11 cellular contexts compared by ENCODE assay signal in genomic region chr4:98728433-98728832, GRCh38.
A peak's percentile ranks its signal among the peaks of the same experiment; 100 is the strongest.
DNase-seq lines count a peak whose midpoint lies in the region; ATAC-seq and TF ChIP-seq lines count a peak whose summit lies in the region.
"Had no signal": no experiment of that assay in that cellular context is flagged by ENCODE, and none has a peak within 500 bp of the region (broad histone marks: within the 10 kb centered on the region; RNA-seq: fewer than 3 reads in every experiment).

No MANE protein-coding gene starts in this region.

- no peaks in the 10 kb centered on the region for H4K20me1 ChIP-seq in fibroblast of lung (ENCODE audit: control insufficient read depth, extremely low read depth, insufficient read depth, low read length)

- H3K4me3 ChIP-seq in fibroblast of lung (replicated peaks in 1 of 4; ENCODE audit: control extremely low read depth in 1 of 4, insufficient read depth in 1 of 4, low read depth in 3 of 4, low read length in 4 of 4): no peak overlapping the region
- no peak overlapping the region for H3K4me3 ChIP-seq in effector memory CD4-positive, alpha-beta T cell (ENCODE audit: insufficient read depth, low read depth, low read length, poor library complexity, severe bottlenecking)
- H3K4me3 ChIP-seq: SJSA1 had no signal

- H3K4me1 Mint-ChIP-seq in activated naive CD4-positive, alpha-beta T cell treated with anti-CD3 and anti-CD28 coated beads, Interleukin-2, amount 50 U/mL, for 24 hours: peaks cover 6% of the 10 kb centered on the region
- H3K4me1 Mint-ChIP-seq in stimulated activated memory B cell treated with anti-CD40 and anti-IgM and Interleukin-4, amounts not matched to agents 10 μg/mL and 1 μg/mL and 100 μg/mL, for 72 hours: no peaks in the 10 kb centered on the region

- H3K9me3 ChIP-seq in fibroblast of lung (ENCODE audit: control insufficient read depth, insufficient read depth, low read depth, low read length): no peaks in the 10 kb centered on the region
- no peaks in the 10 kb centered on the region for H3K9me3 ChIP-seq in effector memory CD4-positive, alpha-beta T cell (ENCODE audit: control insufficient read depth, low read length)
- H3K9me3 ChIP-seq: SJSA1 had no signal

- H3K4me3 Mint-ChIP-seq in activated naive CD4-positive, alpha-beta T cell treated with anti-CD3 and anti-CD28 coated beads, Interleukin-2, amount 50 U/mL, for 24 hours: no peak overlapping the region
- H3K4me3 Mint-ChIP-seq in stimulated activated memory B cell treated with anti-CD40 and anti-IgM and Interleukin-4, amounts not matched to agents 10 μg/mL and 1 μg/mL and 100 μg/mL, for 72 hours: no peak overlapping the region
- H3K4me3 Mint-ChIP-seq: CD8-positive, alpha-beta memory T cell had no signal

- H3K27me3 Mint-ChIP-seq in activated naive CD4-positive, alpha-beta T cell treated with anti-CD3 and anti-CD28 coated beads, Interleukin-2, amount 50 U/mL, for 24 hours: no peaks in the 10 kb centered on the region
- H3K27me3 Mint-ChIP-seq in stimulated activated memory B cell treated with anti-CD40 and anti-IgM and Interleukin-4, amounts not matched to agents 10 μg/mL and 1 μg/mL and 100 μg/mL, for 72 hours: no peaks in the 10 kb centered on the region

- H3K36me3 ChIP-seq in fibroblast of lung (ENCODE audit: control insufficient read depth, insufficient read depth, low read length): no peaks in the 10 kb centered on the region
- no peaks in the 10 kb centered on the region for H3K36me3 ChIP-seq in effector memory CD4-positive, alpha-beta T cell (ENCODE audit: control insufficient read depth, insufficient read depth, low read length)
- H3K36me3 ChIP-seq: SJSA1 had no signal

- peaks cover 5% of the 10 kb centered on the region for H3K9me3 Mint-ChIP-seq in activated naive CD4-positive, alpha-beta T cell treated with anti-CD3 and anti-CD28 coated beads, Interleukin-2, amount 50 U/mL, for 24 hours
- peaks cover 13% of the 10 kb centered on the region for H3K9me3 Mint-ChIP-seq in stimulated activated memory B cell treated with anti-CD40 and anti-IgM and Interleukin-4, amounts not matched to agents 10 μg/mL and 1 μg/mL and 100 μg/mL, for 72 hours

- H3K36me3 Mint-ChIP-seq in activated naive CD4-positive, alpha-beta T cell treated with anti-CD3 and anti-CD28 coated beads, Interleukin-2, amount 50 U/mL, for 24 hours: peaks cover 4% of the 10 kb centered on the region
- peaks cover 11% of the 10 kb centered on the region for H3K36me3 Mint-ChIP-seq in stimulated activated memory B cell treated with anti-CD40 and anti-IgM and Interleukin-4, amounts not matched to agents 10 μg/mL and 1 μg/mL and 100 μg/mL, for 72 hours

- H3K9ac ChIP-seq in fibroblast of lung (ENCODE audit: insufficient read depth, low read length): no peak overlapping the region

- no peak overlapping the region for H3K27ac ChIP-seq in fibroblast of lung (ENCODE audit: insufficient read depth, low read length)
- no peak overlapping the region for H3K27ac ChIP-seq in effector memory CD4-positive, alpha-beta T cell (ENCODE audit: insufficient read depth, low read length, poor library complexity, severe bottlenecking)
- H3K27ac ChIP-seq: SJSA1 had no signal

- H3K4me1 ChIP-seq in fibroblast of lung (ENCODE audit: control insufficient read depth, extremely low read depth, insufficient read depth, low read length): no peaks in the 10 kb centered on the region
- H3K4me1 ChIP-seq in effector memory CD4-positive, alpha-beta T cell (ENCODE audit: control insufficient read depth, insufficient read depth, low read length, poor library complexity, severe bottlenecking): no peaks in the 10 kb centered on the region

- no peak for TF ChIP-seq CTCF in fibroblast of lung (conservative IDR thresholded peaks at IDR 0.05 in 1 of 2, IDR thresholded peaks at IDR 0.05 in 1 of 2; ENCODE audit: low read depth in 1 of 2, low read length in 2 of 2)

- H3K79me2 ChIP-seq in fibroblast of lung (ENCODE audit: control insufficient read depth, insufficient read depth, low read length): no peaks in the 10 kb centered on the region

- DNase-seq in activated naive CD4-positive, alpha-beta T cell (lab: John Stamatoyannopoulos, UW): no peak
- DNase-seq in RPMI7951 (ENCODE audit: low read depth): peak; percentile 82
- DNase-seq in fibroblast of lung (ENCODE audit: low read depth in 2 of 2): peak; percentile 66 to 83
- no peak for DNase-seq in NCI-H2227 treated with DMSO at 0.1 percent for 48 hours (lab: John Stamatoyannopoulos, UW)
- DNase-seq in effector memory CD4-positive, alpha-beta T cell: no peak
- DNase-seq: CD8-positive, alpha-beta memory T cell; kidney glomerular epithelial cell had no signal

- H3K27ac Mint-ChIP-seq in activated naive CD4-positive, alpha-beta T cell treated with anti-CD3 and anti-CD28 coated beads, Interleukin-2, amount 50 U/mL, for 24 hours: peak overlapping the region; percentile 3
- no peak overlapping the region for H3K27ac Mint-ChIP-seq in stimulated activated memory B cell treated with anti-CD40 and anti-IgM and Interleukin-4, amounts not matched to agents 10 μg/mL and 1 μg/mL and 100 μg/mL, for 72 hours

- peak; percentile 39 for ATAC-seq in stimulated activated memory B cell treated with anti-CD40 and anti-IgM and Interleukin-4, amounts not matched to agents 10 μg/mL and 1 μg/mL and 100 μg/mL, for 72 hours
- ATAC-seq in HG03196 (IDR thresholded peaks at IDR 0.05; ENCODE audit: unreplicated experiment): no peak

- H3K4me2 ChIP-seq in fibroblast of lung (ENCODE audit: extremely low read depth, insufficient read depth, low read length): no peak overlapping the region

- H3K27me3 ChIP-seq in fibroblast of lung (ENCODE audit: control insufficient read depth, insufficient read depth, low read length): peaks cover 3% of the 10 kb centered on the region
- no peaks in the 10 kb centered on the region for H3K27me3 ChIP-seq in effector memory CD4-positive, alpha-beta T cell (replicated peaks; ENCODE audit: control insufficient read depth, insufficient read depth, low read length, poor library complexity, severe bottlenecking)
- H3K27me3 ChIP-seq: SJSA1 had no signal

- no peak overlapping the region for H2AFZ ChIP-seq in fibroblast of lung (ENCODE audit: low read length)

Comparison
In these comparisons a context has a peak if more than half of its experiments do, and no peak if none do; other contexts are left out.
1. DNase-seq: peak in RPMI7951 (single experiment) and fibroblast of lung (2 of 2); none in activated naive CD4-positive, alpha-beta T cell (0 of 4), NCI-H2227 treated with DMSO at 0.1 percent for 48 hours (single experiment) and effector memory CD4-positive, alpha-beta T cell (0 of 3).